8 cellular contexts compared by ENCODE assay signal in the genomic region with DNA sequence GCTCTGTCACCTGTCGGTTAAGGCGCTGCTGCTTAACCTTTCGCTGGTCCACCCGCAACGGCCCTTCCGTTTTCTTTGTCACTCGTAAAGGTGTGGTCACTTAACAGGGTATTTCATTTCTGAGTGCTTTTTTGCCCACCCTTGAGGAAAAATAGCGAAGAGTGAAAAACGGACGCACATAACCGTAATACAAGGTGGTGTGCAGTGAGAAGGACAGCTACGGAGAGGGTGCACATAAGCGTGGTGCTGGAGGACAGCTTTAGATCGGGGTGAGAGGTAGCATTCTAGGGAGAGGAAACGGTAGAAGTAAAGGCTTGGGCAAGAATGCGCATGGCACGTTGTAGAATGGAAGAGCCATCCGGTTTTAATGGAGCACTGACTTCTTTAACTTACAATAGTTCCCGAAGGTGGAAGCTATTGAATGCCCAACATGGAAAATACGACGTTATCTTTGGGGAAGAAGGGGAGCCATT. TPM values are rescaled to one million over a fixed set of nuclear protein-coding genes. Genes with fewer than 3 reads are reported as not detected.
DNase-seq lines count a peak whose midpoint lies in the region; ATAC-seq and TF ChIP-seq lines count a peak whose summit lies in the region.

No MANE protein-coding gene starts in this region.

- H3K9me3 ChIP-seq in BLaER1 (peaks cover 5% of the 10 kb centered on the region; the same call in 1 of the 2 replicates), right lobe of liver (no peaks in the 10 kb centered on the region)

- DNase-seq in NAMALWA (ENCODE audit: low spot score) = peak; percentile 58
- DNase-seq in astrocyte of the spinal cord (ENCODE audit: low read depth, low spot score) = peak; percentile 29
- no peak for DNase-seq in right lobe of liver
- DNase-seq in type B pancreatic cell (ENCODE audit: extremely low spot score, unreplicated experiment) = no peak
- DNase-seq in SHP77 (lab: John Stamatoyannopoulos, UW) = no peak
- no peak for DNase-seq in stimulated activated CD8-positive, alpha-beta memory T cell treated with anti-CD3 and anti-CD28 coated beads, Interleukin-4, amount 100 ng/mL, for 48 hours

- peaks cover 36% of the 10 kb centered on the region for H3K4me1 ChIP-seq in BLaER1
- H3K4me1 ChIP-seq in right lobe of liver = peaks cover 0 to 24% (median 0%) of the 10 kb centered on the region in 4 donors

- TF ChIP-seq CTCF in astrocyte of the spinal cord (IDR thresholded peaks at IDR 0.05; ENCODE audit: low read depth, low read length) (no peak), right lobe of liver (IDR thresholded peaks at IDR 0.05) (no peak), type B pancreatic cell (conservative IDR thresholded peaks at IDR 0.05) (no peak)

- H3K27me3 Mint-ChIP-seq in type B pancreatic cell = peaks cover 4% of the 10 kb centered on the region

- H3K27ac Mint-ChIP-seq in type B pancreatic cell = peak overlapping the region; percentile 49

- H3K27me3 ChIP-seq in BLaER1 (no peaks in the 10 kb centered on the region), right lobe of liver (no peaks in the 10 kb centered on the region)

- H3K9ac ChIP-seq in BLaER1 = peak overlapping the region; percentile 97

- intact Hi-C loops in right lobe of liver (cut with DNase I) = no loop called here

- H3K36me3 Mint-ChIP-seq in type B pancreatic cell = peaks cover 21% of the 10 kb centered on the region

- H3K36me3 ChIP-seq in BLaER1 = peaks cover 49% of the 10 kb centered on the region
- peaks cover 0 to 19% (median 8%) of the 10 kb centered on the region in 4 donors for H3K36me3 ChIP-seq in right lobe of liver

- peaks cover 50% of the 10 kb centered on the region for H4K20me1 ChIP-seq in BLaER1

- H3K4me1 Mint-ChIP-seq in type B pancreatic cell (ENCODE audit: unreplicated experiment) = peaks cover 28% of the 10 kb centered on the region

- no peak for TF ChIP-seq POLR2A in right lobe of liver (IDR thresholded peaks at IDR 0.05)

- peak; percentile 8 for ATAC-seq in GM21381 (IDR thresholded peaks at IDR 0.05; ENCODE audit: unreplicated experiment)
- ATAC-seq in right lobe of liver = no peak

- H3K4me3 ChIP-seq in BLaER1 = peak overlapping the region; percentile 93
- peak overlapping the region; percentile 87 for H3K4me3 ChIP-seq in astrocyte of the spinal cord (ENCODE audit: low read depth, low read length)
- H3K4me3 ChIP-seq in right lobe of liver = peak overlapping the region; percentile 73 to 96 (median 93)

- peak overlapping the region; percentile 95 for H3K4me3 Mint-ChIP-seq in type B pancreatic cell

- in situ Hi-C loops in astrocyte of the spinal cord (cut with HindIII; ENCODE audit: low sequenced_read_pairs) = no loop called here

- peak overlapping the region; percentile 99 for H3K27ac ChIP-seq in BLaER1
- H3K27ac ChIP-seq in right lobe of liver = peak overlapping the region; percentile 95 to 98 (median 96)

- under 1% methylated on average over 21 of the region's 21 CpGs for WGBS in right lobe of liver (ENCODE audit: insufficient coverage, low coverage, low lambda C conversion rate, missing lambda C conversion rate)

- H3K4me2 ChIP-seq in BLaER1 = peak overlapping the region; percentile 94

- no peaks in the 10 kb centered on the region for H3K9me3 Mint-ChIP-seq in type B pancreatic cell

RNA-seq across cellular contexts. Expression of a gene that starts 0.8 kb away (rescaled TPM):
- 100 to 1,000 TPM in 2 of 6 experiments, 10 to 100 TPM in 4; 39.7 to 124 (median 74.8) TPM for total RNA-seq in right lobe of liver
- 199 and 255 TPM in 2 replicates for total RNA-seq in type B pancreatic cell (ENCODE audit: low replicate concordance)

RNA-seq across cellular contexts. Expression of a gene that starts 1.2 kb away (rescaled TPM):
- total RNA-seq in right lobe of liver = 10 to 100 TPM in 5 of 6 experiments, 1 to 10 TPM in 1; 7.5 to 16.0 (median 14.1) TPM
- total RNA-seq in type B pancreatic cell (ENCODE audit: low replicate concordance) = 23.6 and 30.5 TPM in 2 replicates

RNA-seq across cellular contexts. Expression of a gene that starts 56.9 kb away (rescaled TPM):
- total RNA-seq in right lobe of liver (100 to 1,000 TPM in 3 of 6 experiments, 10 to 100 TPM in 3; 29.4 to 206 (median 97.7) TPM), type B pancreatic cell (ENCODE audit: low replicate concordance) (12.1 and 32.9 TPM in 2 replicates)

Comparison
In these comparisons a context has a peak if more than half of its experiments do, and no peak if none do; other contexts are left out.
1. DNase-seq: peak in NAMALWA (single experiment) and astrocyte of the spinal cord (single experiment); none in right lobe of liver (0 of 3), type B pancreatic cell (single experiment), SHP77 (0 of 2) and stimulated activated CD8-positive, alpha-beta memory T cell treated with anti-CD3 and anti-CD28 coated beads, Interleukin-4, amount 100 ng/mL, for 48 hours (single experiment).
2. Peak in every context shown above with its lines, with median percentiles within 50 percentile points of each other: H3K4me3 ChIP-seq.